Comparison of ENCODE assay signal across 9 cellular contexts in the genomic region with DNA sequence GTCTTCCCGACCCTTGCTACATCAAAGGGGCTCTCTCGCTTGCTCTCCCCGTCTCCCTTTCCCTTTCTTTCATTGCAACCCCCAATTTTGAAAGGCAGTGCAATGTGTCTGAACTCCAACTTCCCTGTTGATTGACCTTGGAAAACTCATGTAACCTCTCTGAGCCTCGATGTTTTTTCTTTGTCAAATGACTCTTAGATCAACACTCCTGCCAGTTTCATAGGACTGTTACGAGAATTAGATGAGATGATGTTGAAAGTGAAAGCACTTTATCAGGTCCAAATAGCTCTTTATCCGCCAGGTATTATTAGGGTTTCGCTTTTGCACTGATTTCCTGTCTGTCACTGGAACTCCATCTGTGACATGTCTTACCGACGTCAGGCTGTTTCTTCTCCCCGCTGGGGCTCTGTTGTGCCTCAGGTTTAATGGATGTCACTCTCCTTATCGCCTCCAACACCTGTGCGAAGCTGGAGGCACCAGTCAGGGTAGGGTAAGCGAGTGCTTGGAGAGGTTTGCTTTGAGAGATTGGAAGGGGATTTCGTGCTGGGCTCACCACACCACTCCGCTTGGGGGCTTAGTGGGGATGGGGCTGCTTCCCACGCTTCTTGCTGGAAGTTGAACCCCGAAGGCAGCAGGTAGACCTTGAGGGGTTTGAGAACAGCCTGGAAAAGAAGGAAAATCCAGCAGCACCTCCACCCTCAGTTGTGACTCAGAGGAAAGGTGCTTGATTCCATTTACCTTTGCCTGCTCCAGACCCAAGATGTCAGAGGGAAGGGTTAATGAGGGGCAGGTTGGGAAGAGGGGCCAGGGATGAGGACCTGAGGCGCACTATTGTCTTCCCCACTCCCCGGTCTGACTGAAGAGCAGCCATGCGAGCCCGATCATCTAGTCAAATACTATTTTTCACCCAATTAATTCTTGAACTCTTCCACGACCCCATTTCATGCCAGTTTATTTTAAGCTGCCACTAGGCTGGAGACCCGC. TPM values are rescaled to one million over a fixed set of nuclear protein-coding genes. Genes with fewer than 3 reads are reported as not detected.
DNase-seq lines count a peak whose midpoint lies in the region; ATAC-seq and TF ChIP-seq lines count a peak whose summit lies in the region.
"Had no signal": no experiment of that assay in that cellular context is flagged by ENCODE, and none has a peak within 500 bp of the region (broad histone marks: within the 10 kb centered on the region; RNA-seq: fewer than 3 reads in every experiment).

No MANE protein-coding gene starts in this region.

- peak overlapping the region; percentile 2 for H3K27ac Mint-ChIP-seq in activated naive CD8-positive, alpha-beta T cell treated with anti-CD3 and anti-CD28 coated beads, Interleukin-2, amount 10 ng/mL, durations not matched to agents 7 days and 5 days
- peak overlapping the region in 2 of 9 donors; percentile 7 to 62 for H3K27ac Mint-ChIP-seq in naive thymus-derived CD4-positive, alpha-beta T cell

- CTCF ChIA-PET in naive thymus-derived CD4-positive, alpha-beta T cell (lab: Charles Lee), result interaction anchor here (1.4 kb wide), 1 partner anchor 8 kb away, joined by 3 read pairs; no protein-coding TSS in a partner anchor

- no peaks in the 10 kb centered on the region for H3K9me3 ChIP-seq in DOHH2 (ENCODE audit: control insufficient read depth, insufficient read depth, low read length)
- H3K9me3 ChIP-seq in naive thymus-derived CD4-positive, alpha-beta T cell (ENCODE audit: control insufficient read depth in 2 of 3, low read length in 3 of 3), result no peaks in the 10 kb centered on the region

- H3K36me3 ChIP-seq in DOHH2 (ENCODE audit: control insufficient read depth, low read length), result no peaks in the 10 kb centered on the region
- no peaks in the 10 kb centered on the region for H3K36me3 ChIP-seq in naive thymus-derived CD4-positive, alpha-beta T cell (ENCODE audit: control insufficient read depth in 2 of 3, insufficient read depth in 3 of 3, low read length in 3 of 3)

- peaks cover 87% of the 10 kb centered on the region for H3K27me3 Mint-ChIP-seq in activated naive CD8-positive, alpha-beta T cell treated with anti-CD3 and anti-CD28 coated beads, Interleukin-2, amount 10 ng/mL, durations not matched to agents 7 days and 5 days
- peaks cover 75 to 89% (median 77%) of the 10 kb centered on the region in 5 donors for H3K27me3 Mint-ChIP-seq in naive thymus-derived CD4-positive, alpha-beta T cell

- no peaks in the 10 kb centered on the region for H4K20me1 ChIP-seq in DOHH2 (ENCODE audit: control insufficient read depth, insufficient read depth, low read depth, low read length)

- H3K27ac ChIP-seq in DOHH2 (ENCODE audit: low read depth, low read length), result no peak overlapping the region
- H3K27ac ChIP-seq in naive thymus-derived CD4-positive, alpha-beta T cell (ENCODE audit: low read depth, low read length), result no peak overlapping the region

- peak overlapping the region; percentile 77 for H3K4me3 Mint-ChIP-seq in activated naive CD8-positive, alpha-beta T cell treated with anti-CD3 and anti-CD28 coated beads, Interleukin-2, amount 10 ng/mL, durations not matched to agents 7 days and 5 days
- H3K4me3 Mint-ChIP-seq in naive thymus-derived CD4-positive, alpha-beta T cell, result peak overlapping the region; percentile 77 to 94 (median 84)

- H3K4me2 ChIP-seq in DOHH2 (ENCODE audit: low read length), result peak overlapping the region; percentile 57

- DNase-seq in activated naive CD8-positive, alpha-beta T cell treated with anti-CD3 and anti-CD28 coated beads, Interleukin-2, amount 10 ng/mL, durations not matched to agents 7 days and 5 days, result peak; percentile 38
- DNase-seq in naive thymus-derived CD4-positive, alpha-beta T cell, result peak in 6 of 9 donors; percentile 16 to 46 (median 40)
- DNase-seq in amygdala (lab: John Stamatoyannopoulos, UW), result no peak
- no peak for DNase-seq in dedifferentiated amniotic fluid mesenchymal stem cell (ENCODE audit: extremely low spot score)
- no peak for DNase-seq in NCI-H2196 treated with DMSO at 0.1 percent for 48 hours (lab: John Stamatoyannopoulos, UW; ENCODE audit: unreplicated experiment)
- DNase-seq: NCI-H146 had no signal

- no peaks in the 10 kb centered on the region; the same call in 1 of the 2 replicates for H3F3A ChIP-seq in DOHH2 (ENCODE audit: control insufficient read depth, insufficient read depth)

- POLR2A ChIA-PET in activated naive CD8-positive, alpha-beta T cell treated with anti-CD3 and anti-CD28 coated beads, Interleukin-2, amount 10 ng/mL, durations not matched to agents 7 days and 5 days (lab: Charles Lee), result no interaction called here
- POLR2A ChIA-PET in naive thymus-derived CD4-positive, alpha-beta T cell (lab: Charles Lee), result no interaction called here

- no peak for TF ChIP-seq CTCF in DOHH2 (IDR thresholded peaks at IDR 0.05; ENCODE audit: low read depth, low read length, poor library complexity, severe bottlenecking)

- H3K4me1 ChIP-seq in DOHH2 (ENCODE audit: control insufficient read depth, low read length), result peaks cover 21% of the 10 kb centered on the region
- peaks cover 47 to 53% of the 10 kb centered on the region in 2 donors for H3K4me1 ChIP-seq in naive thymus-derived CD4-positive, alpha-beta T cell (ENCODE audit: control insufficient read depth in 2 of 2, insufficient read depth in 2 of 2, low read length in 2 of 2)

- H3K4me3 ChIP-seq in DOHH2 (ENCODE audit: low read length), result peak overlapping the region; percentile 49
- H3K4me3 ChIP-seq in naive thymus-derived CD4-positive, alpha-beta T cell (ENCODE audit: low read length), result peak overlapping the region; percentile 57

- peaks cover 44% of the 10 kb centered on the region for H3K4me1 Mint-ChIP-seq in activated naive CD8-positive, alpha-beta T cell treated with anti-CD3 and anti-CD28 coated beads, Interleukin-2, amount 10 ng/mL, durations not matched to agents 7 days and 5 days
- peaks cover 26 to 79% (median 49%) of the 10 kb centered on the region in 7 donors for H3K4me1 Mint-ChIP-seq in naive thymus-derived CD4-positive, alpha-beta T cell

- no peaks in the 10 kb centered on the region for H3K79me2 ChIP-seq in DOHH2 (ENCODE audit: control insufficient read depth, low read length)

- no peaks in the 10 kb centered on the region for H3K9me2 ChIP-seq in DOHH2 (replicated peaks; ENCODE audit: control insufficient read depth, low read length)

- H3K9me3 Mint-ChIP-seq in activated naive CD8-positive, alpha-beta T cell treated with anti-CD3 and anti-CD28 coated beads, Interleukin-2, amount 10 ng/mL, durations not matched to agents 7 days and 5 days, result no peaks in the 10 kb centered on the region
- peaks cover 0 to 3% (median 0%) of the 10 kb centered on the region in 11 donors for H3K9me3 Mint-ChIP-seq in naive thymus-derived CD4-positive, alpha-beta T cell

- ATAC-seq in HG02870 (IDR thresholded peaks at IDR 0.05; ENCODE audit: unreplicated experiment) (peak; percentile 46), HG03108 (IDR thresholded peaks at IDR 0.05; ENCODE audit: unreplicated experiment) (no peak)
- ATAC-seq in activated naive CD8-positive, alpha-beta T cell treated with anti-CD3 and anti-CD28 coated beads, Interleukin-2, amount 10 ng/mL, durations not matched to agents 7 days and 5 days (ENCODE audit: low read depth), result peak; percentile 10
- peak; percentile 42 for ATAC-seq in naive thymus-derived CD4-positive, alpha-beta T cell

- H3K36me3 Mint-ChIP-seq in activated naive CD8-positive, alpha-beta T cell treated with anti-CD3 and anti-CD28 coated beads, Interleukin-2, amount 10 ng/mL, durations not matched to agents 7 days and 5 days, result peaks cover 2% of the 10 kb centered on the region
- peaks cover 0 to 7% (median 0%) of the 10 kb centered on the region in 5 donors for H3K36me3 Mint-ChIP-seq in naive thymus-derived CD4-positive, alpha-beta T cell

- peaks cover 28% of the 10 kb centered on the region for H3K27me3 ChIP-seq in DOHH2 (ENCODE audit: control insufficient read depth, low read length)
- H3K27me3 ChIP-seq in naive thymus-derived CD4-positive, alpha-beta T cell (ENCODE audit: control insufficient read depth in 2 of 2, insufficient read depth in 2 of 2, low read length in 2 of 2), result peaks cover 27 to 37% of the 10 kb centered on the region in 2 donors

- intact Hi-C loops in naive thymus-derived CD4-positive, alpha-beta T cell (cut with micrococcal nuclease), result loop anchor here (2.0 to 5.0 kb wide), 3 partner anchors 52 to 1276 kb away; no protein-coding TSS in a partner anchor

RNA-seq across cellular contexts. Expression of a gene that starts 4.3 kb away (rescaled TPM):
- total RNA-seq in activated naive CD8-positive, alpha-beta T cell treated with anti-CD3 and anti-CD28 coated beads, Interleukin-2, amount 10 ng/mL, durations not matched to agents 7 days and 5 days, result 1 to 10 TPM; 1.6 to 1.9 TPM
- total RNA-seq in naive thymus-derived CD4-positive, alpha-beta T cell, result 1 to 10 TPM in 1 of 5 experiments, not detected in 4; 3.6 TPM
- polyA plus RNA-seq in naive thymus-derived CD4-positive, alpha-beta T cell, result not detected

RNA-seq across cellular contexts. Expression of a gene that starts 50.8 kb away (rescaled TPM):
- total RNA-seq in activated naive CD8-positive, alpha-beta T cell treated with anti-CD3 and anti-CD28 coated beads, Interleukin-2, amount 10 ng/mL, durations not matched to agents 7 days and 5 days, result not detected
- total RNA-seq in naive thymus-derived CD4-positive, alpha-beta T cell, result not detected
- polyA plus RNA-seq in naive thymus-derived CD4-positive, alpha-beta T cell, result not detected

Comparison
In these comparisons a context has a peak if more than half of its experiments do, and no peak if none do; other contexts are left out.
1. DNase-seq: peak in activated naive CD8-positive, alpha-beta T cell treated with anti-CD3 and anti-CD28 coated beads, Interleukin-2, amount 10 ng/mL, durations not matched to agents 7 days and 5 days (single experiment) and naive thymus-derived CD4-positive, alpha-beta T cell (6 of 9); none in amygdala (0 of 56), dedifferentiated amniotic fluid mesenchymal stem cell (single experiment) and NCI-H2196 treated with DMSO at 0.1 percent for 48 hours (single experiment).